8 cellular contexts compared by ENCODE assay signal in genomic region chr11:66677599-66678375, GRCh38. TPM values are rescaled to one million over a fixed set of nuclear protein-coding genes. Genes with fewer than 3 reads are reported as not detected.
DNase-seq lines count a peak whose midpoint lies in the region; ATAC-seq and TF ChIP-seq lines count a peak whose summit lies in the region.

A gene with protein sequence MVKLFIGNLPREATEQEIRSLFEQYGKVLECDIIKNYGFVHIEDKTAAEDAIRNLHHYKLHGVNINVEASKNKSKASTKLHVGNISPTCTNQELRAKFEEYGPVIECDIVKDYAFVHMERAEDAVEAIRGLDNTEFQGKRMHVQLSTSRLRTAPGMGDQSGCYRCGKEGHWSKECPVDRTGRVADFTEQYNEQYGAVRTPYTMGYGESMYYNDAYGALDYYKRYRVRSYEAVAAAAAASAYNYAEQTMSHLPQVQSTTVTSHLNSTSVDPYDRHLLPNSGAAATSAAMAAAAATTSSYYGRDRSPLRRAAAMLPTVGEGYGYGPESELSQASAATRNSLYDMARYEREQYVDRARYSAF (minus strand): TSS chr11:66677887. CDS start chr11:66677079, 808 bp downstream.

- no peak for TF ChIP-seq CTCF in upper lobe of right lung (IDR thresholded peaks at IDR 0.05)

- peaks cover 23% of the 10 kb centered on the region for H3K4me1 ChIP-seq in upper lobe of right lung

- intact Hi-C loops in left cardiac atrium (cut with DNase I) (loop anchor here (1.0 to 5.0 kb wide), 3 partner anchors 98 to 270 kb away; no protein-coding TSS in a partner anchor), posterior vena cava (cut with DNase I) (loop anchor here (2.0 to 5.0 kb wide), 2 partner anchors 85 to 99 kb away; partner anchors contain the start of genes CCDC87 (in 1 of the 2) and CCS (in 1 of the 2)), upper lobe of right lung (cut with DNase I) (loop anchor here (5.0 kb wide), 1 partner anchor 95 kb away; no protein-coding TSS in a partner anchor)

- H3K4me3 Mint-ChIP-seq in T-helper 1 cell treated with Interleukin-12 subunit alpha and Interleukin-12 subunit beta and Interleukin-4 antibody, amounts not matched to agents 30 μg/mL and 1 μg/mL, for 36 hours, result peak within 1 kb of the TSS; percentile 98

- peak within 1 kb of the TSS; percentile 80 for H3K4me3 ChIP-seq in upper lobe of right lung

- peak within 1 kb of the TSS; percentile 98 for H3K27ac ChIP-seq in upper lobe of right lung

- H3K27me3 ChIP-seq in upper lobe of right lung, result no peaks in the 10 kb centered on the region

- ATAC-seq in GM18498 (IDR thresholded peaks at IDR 0.05; ENCODE audit: unreplicated experiment) (peak; percentile 90), HG02938 (IDR thresholded peaks at IDR 0.05; ENCODE audit: unreplicated experiment) (peak; percentile 79), left cardiac atrium (peak; percentile 98 to 99), upper lobe of right lung (peak; percentile 98)

- peak; percentile 89 for DNase-seq in NCI-H1694 treated with DMSO at 0.1 percent for 48 hours (lab: John Stamatoyannopoulos, UW)
- DNase-seq in amniotic epithelial cell (ENCODE audit: low read depth), result peak; percentile 91
- DNase-seq in left cardiac atrium, result peak; percentile 98
- DNase-seq in posterior vena cava (ENCODE audit: low spot score), result peak; percentile 99
- peak; percentile 98 for DNase-seq in upper lobe of right lung

- H3K9me3 Mint-ChIP-seq in T-helper 1 cell treated with Interleukin-12 subunit alpha and Interleukin-12 subunit beta and Interleukin-4 antibody, amounts not matched to agents 30 μg/mL and 1 μg/mL, for 36 hours, result no peaks in the 10 kb centered on the region

- H3K27ac Mint-ChIP-seq in T-helper 1 cell treated with Interleukin-12 subunit alpha and Interleukin-12 subunit beta and Interleukin-4 antibody, amounts not matched to agents 30 μg/mL and 1 μg/mL, for 36 hours, result peak within 1 kb of the TSS; percentile 99

- no peaks in the 10 kb centered on the region for H3K36me3 ChIP-seq in upper lobe of right lung

- H3K27me3 Mint-ChIP-seq in T-helper 1 cell treated with Interleukin-12 subunit alpha and Interleukin-12 subunit beta and Interleukin-4 antibody, amounts not matched to agents 30 μg/mL and 1 μg/mL, for 36 hours (ENCODE audit: low read depth), result no peaks in the 10 kb centered on the region

- H3K36me3 Mint-ChIP-seq in T-helper 1 cell treated with Interleukin-12 subunit alpha and Interleukin-12 subunit beta and Interleukin-4 antibody, amounts not matched to agents 30 μg/mL and 1 μg/mL, for 36 hours (ENCODE audit: low read depth), result peaks cover 16% of the 10 kb centered on the region

- peaks cover 32% of the 10 kb centered on the region for H3K4me1 Mint-ChIP-seq in T-helper 1 cell treated with Interleukin-12 subunit alpha and Interleukin-12 subunit beta and Interleukin-4 antibody, amounts not matched to agents 30 μg/mL and 1 μg/mL, for 36 hours (ENCODE audit: low read depth)

- no peaks in the 10 kb centered on the region for H3K9me3 ChIP-seq in upper lobe of right lung

RNA-seq across cellular contexts. Expression of the gene that starts here (rescaled TPM):
- total RNA-seq in left cardiac atrium (10 to 100 TPM in 1 of 2 donors, 1 to 10 TPM in 1; 8.0 to 13.8 TPM), posterior vena cava (10 to 100 TPM in 1 of 2 donors, 1 to 10 TPM in 1; 9.0 to 10.2 TPM), upper lobe of right lung (9.5 TPM)

Comparison
In these comparisons a context has a peak if more than half of its experiments do, and no peak if none do; other contexts are left out.
1. Peak in every context shown above with its lines: DNase-seq, ATAC-seq, H3K4me3 ChIP-seq and H3K27ac ChIP-seq.